Comparison of ENCODE assay signal across 21 cellular contexts in genomic region chr17:10116676-10117075, GRCh38.
DNase-seq lines count a peak whose midpoint lies in the region; ATAC-seq lines count a peak whose summit lies in the region.
"Had no signal": no experiment of that assay in that cellular context is flagged by ENCODE, and none has a peak within 500 bp of the region (broad histone marks: within the 10 kb centered on the region; RNA-seq: fewer than 3 reads in every experiment).

No MANE protein-coding gene starts in this region.

- peak overlapping the region; percentile 40 for H2BK120ac ChIP-seq in mesendoderm (ENCODE audit: low read depth, low read length)

- no peak overlapping the region for H3K23ac ChIP-seq in mesendoderm (ENCODE audit: low read length)

- peaks cover 37% of the 10 kb centered on the region for H3K4me1 ChIP-seq in mesendoderm (ENCODE audit: control insufficient read depth, low read depth, low read length)
- H3K4me1 ChIP-seq: BE2C had no signal

- peak overlapping the region; percentile 7 for H3K18ac ChIP-seq in mesendoderm (ENCODE audit: low read length)

- H3K27ac Mint-ChIP-seq in activated T-cell treated with anti-CD3 and anti-CD28 coated beads, Interleukin-2, amount 50 U/mL, for 72 hours = peak overlapping the region; percentile 20
- peak overlapping the region; percentile 70 for H3K27ac Mint-ChIP-seq in T-helper 17 cell
- H3K27ac Mint-ChIP-seq in stimulated activated naive B cell treated with anti-CD40 and anti-IgM and Interleukin-4, amounts not matched to agents 10 μg/mL and 1 μg/mL and 100 μg/mL, for 72 hours = peak overlapping the region; percentile 9
- H3K27ac Mint-ChIP-seq in activated CD4-positive, alpha-beta T cell treated with anti-CD3 and anti-CD28 coated beads, Interleukin-2, amount 10 ng/mL, durations not matched to agents 7 days and 5 days = no peak overlapping the region
- H3K27ac Mint-ChIP-seq: activated T-helper 1 cell treated with anti-CD3 and anti-CD28 coated beads, Interleukin-12 subunit alpha, Interleukin-12 subunit beta, Interleukin-2, Interleukin-4 antibody, amounts not matched to agents 30 ng/mL and 10 ng/mL and 1 ng/mL, durations not matched to agents 14 hours and 24 hours and 36 hours; HFFc6 had no signal

- DNase-seq in activated T-cell treated with anti-CD3 and anti-CD28 coated beads, Interleukin-2, amount 50 U/mL, for 72 hours = no peak
- DNase-seq in activated T-cell treated with anti-CD3 and anti-CD28 coated beads, Interleukin-2, amount 50 U/mL, for 48 hours = no peak
- DNase-seq in T-helper 17 cell (no peak), mesendoderm (peak; percentile 51), ecto neural progenitor cell (ENCODE audit: low spot score) (no peak)
- no peak for DNase-seq in stimulated activated naive B cell treated with anti-CD40 and anti-IgM and Interleukin-4, amounts not matched to agents 10 μg/mL and 1 μg/mL and 100 μg/mL, for 72 hours
- no peak for DNase-seq in activated CD4-positive, alpha-beta T cell treated with anti-CD3 and anti-CD28 coated beads, Interleukin-2, amount 10 ng/mL, durations not matched to agents 7 days and 5 days
- DNase-seq: activated CD8-positive, alpha-beta memory T cell treated with anti-CD3 and anti-CD28 coated beads for 24 hours; activated naive CD8-positive, alpha-beta T cell treated with anti-CD3 and anti-CD28 coated beads, Interleukin-2, amount 50 U/mL, for 24 hours; BE2C; dermis blood vessel endothelial cell; DMS 273 treated with DMSO at 0.1 percent for 48 hours; foreskin fibroblast; GF-D8; HFFc6; NCI-H1436; NCI-H510A treated with DMSO at 0.1 percent for 48 hours; stimulated activated CD4-positive, alpha-beta T cell treated with anti-CD3 and anti-CD28 coated beads, Interleukin-4, amount 100 ng/mL, for 24 hours had no signal

- peaks cover 18% of the 10 kb centered on the region for H3K27me3 Mint-ChIP-seq in activated T-cell treated with anti-CD3 and anti-CD28 coated beads, Interleukin-2, amount 50 U/mL, for 72 hours (ENCODE audit: low read depth)
- peaks cover 55% of the 10 kb centered on the region for H3K27me3 Mint-ChIP-seq in T-helper 17 cell
- peaks cover 0 to under 1% of the 10 kb centered on the region in 2 donors for H3K27me3 Mint-ChIP-seq in stimulated activated naive B cell treated with anti-CD40 and anti-IgM and Interleukin-4, amounts not matched to agents 10 μg/mL and 1 μg/mL and 100 μg/mL, for 72 hours
- peaks cover 4% of the 10 kb centered on the region for H3K27me3 Mint-ChIP-seq in activated CD4-positive, alpha-beta T cell treated with anti-CD3 and anti-CD28 coated beads, Interleukin-2, amount 10 ng/mL, durations not matched to agents 7 days and 5 days

- no peaks in the 10 kb centered on the region for H3K9me3 Mint-ChIP-seq in activated T-cell treated with anti-CD3 and anti-CD28 coated beads, Interleukin-2, amount 50 U/mL, for 72 hours
- H3K9me3 Mint-ChIP-seq in stimulated activated naive B cell treated with anti-CD40 and anti-IgM and Interleukin-4, amounts not matched to agents 10 μg/mL and 1 μg/mL and 100 μg/mL, for 72 hours = no peaks in the 10 kb centered on the region
- H3K9me3 Mint-ChIP-seq in activated CD4-positive, alpha-beta T cell treated with anti-CD3 and anti-CD28 coated beads, Interleukin-2, amount 10 ng/mL, durations not matched to agents 7 days and 5 days = no peaks in the 10 kb centered on the region
- H3K9me3 Mint-ChIP-seq: activated naive CD8-positive, alpha-beta T cell treated with anti-CD3 and anti-CD28 coated beads, Interleukin-2, amount 50 U/mL, for 24 hours; activated T-helper 1 cell treated with anti-CD3 and anti-CD28 coated beads, Interleukin-12 subunit alpha, Interleukin-12 subunit beta, Interleukin-2, Interleukin-4 antibody, amounts not matched to agents 30 ng/mL and 10 ng/mL and 1 ng/mL, durations not matched to agents 14 hours and 24 hours and 36 hours; HFFc6 had no signal

- no peak overlapping the region for H4K8ac ChIP-seq in mesendoderm (ENCODE audit: low read depth, low read length)

- H3K4me3 ChIP-seq in mesendoderm (ENCODE audit: low read length) = no peak overlapping the region
- H3K4me3 ChIP-seq: SK-N-MC had no signal

- no peak overlapping the region for H3K4me2 ChIP-seq in mesendoderm (ENCODE audit: low read length)

- CTCF ChIA-PET in activated CD4-positive, alpha-beta T cell treated with anti-CD3 and anti-CD28 coated beads, Interleukin-2, amount 10 ng/mL, durations not matched to agents 7 days and 5 days (lab: Charles Lee) = no interaction called here

- H4K5ac ChIP-seq in mesendoderm (ENCODE audit: low read length) = no peak overlapping the region

- no peaks in the 10 kb centered on the region for H3K36me3 ChIP-seq in mesendoderm (ENCODE audit: control insufficient read depth, insufficient read depth, low read length)
- H3K36me3 ChIP-seq: BE2C had no signal

- no peaks in the 10 kb centered on the region for H3K79me1 ChIP-seq in mesendoderm (ENCODE audit: low read length)

- peak overlapping the region; percentile 27 for H2BK15ac ChIP-seq in mesendoderm (replicated peaks; ENCODE audit: low read depth)

- H2AK5ac ChIP-seq in mesendoderm (ENCODE audit: low read length) = peak overlapping the region; percentile 39

- H3K27ac ChIP-seq in mesendoderm (ENCODE audit: low read depth, low read length) = peak overlapping the region; percentile 74
- H3K27ac ChIP-seq: SK-N-MC had no signal

- H3K79me2 ChIP-seq in mesendoderm (ENCODE audit: control insufficient read depth, insufficient read depth, low read length) = no peaks in the 10 kb centered on the region

- no peaks in the 10 kb centered on the region for H3K27me3 ChIP-seq in mesendoderm (ENCODE audit: insufficient read depth, low read length, poor library complexity)
- H3K27me3 ChIP-seq: BE2C had no signal

- no peak overlapping the region for H3K4me3 Mint-ChIP-seq in activated T-cell treated with anti-CD3 and anti-CD28 coated beads, Interleukin-2, amount 50 U/mL, for 72 hours
- peak overlapping the region; percentile 9 for H3K4me3 Mint-ChIP-seq in T-helper 17 cell
- no peak overlapping the region for H3K4me3 Mint-ChIP-seq in stimulated activated naive B cell treated with anti-CD40 and anti-IgM and Interleukin-4, amounts not matched to agents 10 μg/mL and 1 μg/mL and 100 μg/mL, for 72 hours
- H3K4me3 Mint-ChIP-seq in activated CD4-positive, alpha-beta T cell treated with anti-CD3 and anti-CD28 coated beads, Interleukin-2, amount 10 ng/mL, durations not matched to agents 7 days and 5 days = no peak overlapping the region
- H3K4me3 Mint-ChIP-seq: activated naive CD8-positive, alpha-beta T cell treated with anti-CD3 and anti-CD28 coated beads, Interleukin-2, amount 50 U/mL, for 24 hours; activated T-helper 1 cell treated with anti-CD3 and anti-CD28 coated beads, Interleukin-12 subunit alpha, Interleukin-12 subunit beta, Interleukin-2, Interleukin-4 antibody, amounts not matched to agents 30 ng/mL and 10 ng/mL and 1 ng/mL, durations not matched to agents 14 hours and 24 hours and 36 hours; HFFc6 had no signal

- POLR2A ChIA-PET in activated CD4-positive, alpha-beta T cell treated with anti-CD3 and anti-CD28 coated beads, Interleukin-2, amount 10 ng/mL, durations not matched to agents 7 days and 5 days (lab: Charles Lee) = no interaction called here

- peak overlapping the region; percentile 66 for H3K56ac ChIP-seq in mesendoderm (ENCODE audit: low read length)

- H3K36me3 Mint-ChIP-seq in activated T-cell treated with anti-CD3 and anti-CD28 coated beads, Interleukin-2, amount 50 U/mL, for 72 hours (ENCODE audit: insufficient read depth in 2 of 2) = no peaks in the 10 kb centered on the region
- no peaks in the 10 kb centered on the region for H3K36me3 Mint-ChIP-seq in T-helper 17 cell (ENCODE audit: low read depth)
- H3K36me3 Mint-ChIP-seq in stimulated activated naive B cell treated with anti-CD40 and anti-IgM and Interleukin-4, amounts not matched to agents 10 μg/mL and 1 μg/mL and 100 μg/mL, for 72 hours = peaks cover 0 to 3% of the 10 kb centered on the region in 2 donors
- H3K36me3 Mint-ChIP-seq in activated CD4-positive, alpha-beta T cell treated with anti-CD3 and anti-CD28 coated beads, Interleukin-2, amount 10 ng/mL, durations not matched to agents 7 days and 5 days (ENCODE audit: low read depth) = no peaks in the 10 kb centered on the region

- peaks cover 44% of the 10 kb centered on the region for H3K4me1 Mint-ChIP-seq in activated T-cell treated with anti-CD3 and anti-CD28 coated beads, Interleukin-2, amount 50 U/mL, for 72 hours (ENCODE audit: low read depth)
- H3K4me1 Mint-ChIP-seq in T-helper 17 cell = peaks cover 20% of the 10 kb centered on the region
- peaks cover 74 to 95% of the 10 kb centered on the region in 2 donors for H3K4me1 Mint-ChIP-seq in stimulated activated naive B cell treated with anti-CD40 and anti-IgM and Interleukin-4, amounts not matched to agents 10 μg/mL and 1 μg/mL and 100 μg/mL, for 72 hours
- peaks cover 66% of the 10 kb centered on the region for H3K4me1 Mint-ChIP-seq in activated CD4-positive, alpha-beta T cell treated with anti-CD3 and anti-CD28 coated beads, Interleukin-2, amount 10 ng/mL, durations not matched to agents 7 days and 5 days

- H3K9ac ChIP-seq in mesendoderm (ENCODE audit: low read length) = no peak overlapping the region

- no CpG with 5 or more reads among the region's 4 CpGs for WGBS in mesendoderm (ENCODE audit: extremely low coverage, insufficient coverage, low lambda C conversion rate)

- ATAC-seq in activated T-cell treated with anti-CD3 and anti-CD28 coated beads, Interleukin-2, amount 50 U/mL, for 72 hours (replicated peaks in 1 of 2) = no peak
- ATAC-seq in T-helper 17 cell (no peak), GM18519 (IDR thresholded peaks at IDR 0.05; ENCODE audit: low FRiP score, unreplicated experiment) (no peak)
- ATAC-seq in stimulated activated naive B cell treated with anti-CD40 and anti-IgM and Interleukin-4, amounts not matched to agents 10 μg/mL and 1 μg/mL and 100 μg/mL, for 72 hours (replicated peaks) = no peak
- ATAC-seq: activated naive CD8-positive, alpha-beta T cell treated with anti-CD3 and anti-CD28 coated beads, Interleukin-2, amount 50 U/mL, for 24 hours had no signal

- H3K4ac ChIP-seq in mesendoderm (ENCODE audit: low read depth, low read length) = peak overlapping the region; percentile 74

- H3K9me3 ChIP-seq in T-helper 17 cell (ENCODE audit: control insufficient read depth, low read length, poor library complexity, severe bottlenecking) = no peaks in the 10 kb centered on the region
- H3K9me3 ChIP-seq: BE2C had no signal

- H2BK5ac ChIP-seq in mesendoderm (ENCODE audit: low read length) = peak overlapping the region; percentile 83
